Comparison of ENCODE assay signal across 17 cellular contexts in the genomic region with DNA sequence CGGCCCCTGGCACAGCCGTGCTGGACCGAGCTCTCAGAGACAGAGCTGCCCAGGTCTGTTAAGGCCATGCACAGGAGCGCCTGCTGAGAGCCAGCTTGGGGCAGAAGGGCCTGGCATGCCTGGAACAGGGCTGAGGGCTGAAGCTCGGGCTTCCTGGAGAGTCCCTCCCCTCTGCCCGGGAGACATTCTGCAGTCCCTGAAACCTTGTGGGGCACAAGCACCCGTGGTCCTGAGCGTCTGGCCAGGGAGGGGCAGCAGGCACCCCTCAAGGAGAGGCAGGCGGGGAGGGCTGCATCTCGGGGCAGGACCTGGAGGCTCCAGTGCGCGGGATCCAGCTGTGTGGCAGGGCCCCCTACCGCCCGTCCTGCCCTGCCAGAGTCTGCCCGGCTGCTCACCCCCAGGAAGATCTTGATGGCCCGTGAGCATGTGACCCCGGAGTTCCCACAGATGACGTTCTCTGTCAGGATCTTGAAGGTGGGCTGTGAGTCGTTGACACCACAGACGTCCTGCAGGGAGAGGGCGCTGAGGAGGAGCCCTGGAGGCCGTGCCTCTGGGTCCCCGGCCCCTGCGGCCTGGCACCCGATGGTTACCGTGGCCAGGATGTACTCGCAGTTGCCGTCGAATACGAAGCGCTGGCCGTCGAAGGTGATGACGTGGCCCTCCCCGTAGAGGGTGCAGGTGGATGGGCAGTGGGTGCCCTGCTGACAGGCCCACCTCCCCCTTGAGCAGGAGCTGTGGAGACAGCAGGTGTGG. TPM values are rescaled to one million over a fixed set of nuclear protein-coding genes. Genes with fewer than 3 reads are reported as not detected.
DNase-seq lines count a peak whose midpoint lies in the region; ATAC-seq and TF ChIP-seq lines count a peak whose summit lies in the region.
"Had no signal": no experiment of that assay in that cellular context is flagged by ENCODE, and none has a peak within 500 bp of the region (broad histone marks: within the 10 kb centered on the region; RNA-seq: fewer than 3 reads in every experiment).

No MANE protein-coding gene starts in this region.

- no peak overlapping the region for H2BK15ac ChIP-seq in neuronal stem cell (ENCODE audit: low read length)

- peak overlapping the region; percentile 93 for H3K23ac ChIP-seq in neuronal stem cell (ENCODE audit: low read depth, low read length, poor library complexity)

- no peak for ATAC-seq in right cardiac atrium
- no peak for ATAC-seq in heart right ventricle
- ATAC-seq in PC-3: peak; percentile 19

- H3F3A ChIP-seq in PC-3 (ENCODE audit: low read length, unreplicated experiment): no peaks in the 10 kb centered on the region

- no peak overlapping the region for H2BK120ac ChIP-seq in neuronal stem cell (ENCODE audit: low read depth, low read length)

- CTCF ChIA-PET in PC-3 (lab: Charles Lee): no interaction called here
- CTCF ChIA-PET in mammary epithelial cell (lab: Charles Lee; ENCODE audit: low non-redundant PET): no interaction called here

- BruUV-seq in PC-3 (replicated peaks; lab: Mats Ljungman, UMichigan) (no TSS peak), mammary epithelial cell (replicated peaks; lab: Mats Ljungman, UMichigan) (no TSS peak)

- H3K4me2 ChIP-seq in PC-3 (ENCODE audit: low read length) (no peak overlapping the region), neuronal stem cell (ENCODE audit: insufficient read depth, low read length, poor library complexity, severe bottlenecking) (no peak overlapping the region), mammary epithelial cell (ENCODE audit: insufficient read depth, low read depth, low read length) (no peak overlapping the region)
- H3K4me2 ChIP-seq: BLaER1 treated with 17β-estradiol and CSF1 and Interleukin-3, amounts not matched to agents 10 nM and 100 nM had no signal

- H2BK5ac ChIP-seq in neuronal stem cell (ENCODE audit: low read length): no peak overlapping the region

- H3K4me1 ChIP-seq in right cardiac atrium (ENCODE audit: control insufficient read depth, insufficient read depth, low read length) (no peaks in the 10 kb centered on the region), heart right ventricle (no peaks in the 10 kb centered on the region), PC-3 (ENCODE audit: insufficient read depth, low read length) (no peaks in the 10 kb centered on the region), neuronal stem cell (ENCODE audit: control insufficient read depth in 2 of 2, insufficient read depth in 1 of 2, low read depth in 1 of 2, low read length in 2 of 2) (no peaks in the 10 kb centered on the region), mammary epithelial cell (ENCODE audit: insufficient read depth, low read length) (no peaks in the 10 kb centered on the region)

- no peak overlapping the region for H3K4ac ChIP-seq in neuronal stem cell (ENCODE audit: low read length)

- H3K79me2 ChIP-seq in PC-3 (ENCODE audit: low read length): no peaks in the 10 kb centered on the region
- H3K79me2 ChIP-seq in mammary epithelial cell (ENCODE audit: insufficient read depth, low read length): no peaks in the 10 kb centered on the region

- no peak overlapping the region for H3K9ac ChIP-seq in PC-3 (ENCODE audit: low read length)
- H3K9ac ChIP-seq in neuronal stem cell (ENCODE audit: low read depth, low read length, poor library complexity): peak overlapping the region; percentile 60
- no peak overlapping the region for H3K9ac ChIP-seq in mammary epithelial cell (ENCODE audit: insufficient read depth, low read length)
- H3K9ac ChIP-seq: BLaER1 treated with 17β-estradiol and CSF1 and Interleukin-3, amounts not matched to agents 10 nM and 100 nM had no signal

- no peak overlapping the region for H2AFZ ChIP-seq in PC-3 (ENCODE audit: low read length)
- no peak overlapping the region for H2AFZ ChIP-seq in neuronal stem cell (ENCODE audit: low read length)
- no peak overlapping the region for H2AFZ ChIP-seq in mammary epithelial cell (ENCODE audit: low read depth, low read length)

- H2BK12ac ChIP-seq in neuronal stem cell (ENCODE audit: low read length): no peak overlapping the region

- intact Hi-C loops in right cardiac atrium (cut with DNase I) (no loop called here), heart right ventricle (cut with DNase I) (no loop called here), PC-3 (cut with micrococcal nuclease) (no loop called here), mammary epithelial cell (cut with micrococcal nuclease) (no loop called here)

- peak in 2 of 3 donors; percentile 43 to 51 for DNase-seq in right cardiac atrium
- no peak for DNase-seq in heart right ventricle
- DNase-seq in PC-3: no peak
- DNase-seq in glomerular visceral epithelial cell (ENCODE audit: extremely low spot score): peak; percentile 6
- no peak for DNase-seq in neuronal stem cell (ENCODE audit: low spot score)
- DNase-seq in mammary epithelial cell: no peak
- DNase-seq in stimulated activated CD4-positive, alpha-beta T cell treated with anti-CD3 and anti-CD28 coated beads, Interleukin-2, amount 100 ng/mL, for 24 hours: no peak
- no peak for DNase-seq in D341Med (ENCODE audit: low spot score)
- DNase-seq: ACHN; Calu3; CD4-positive, CD25-positive, alpha-beta regulatory T cell; DND-41; GF-D8; H7; HFFc6 had no signal

- H4K20me1 ChIP-seq in PC-3 (ENCODE audit: low read length) (no peaks in the 10 kb centered on the region), mammary epithelial cell (ENCODE audit: insufficient read depth, low read length) (peaks cover 7% of the 10 kb centered on the region)

- dilution Hi-C loops in mammary epithelial cell (cut with HindIII; ENCODE audit: low sequenced_read_pairs): loop anchor here (10.0 kb wide), 1 partner anchor 131 kb away; no protein-coding TSS in a partner anchor

- no peaks in the 10 kb centered on the region for H3K9me3 ChIP-seq in right cardiac atrium (ENCODE audit: control insufficient read depth, low read length)
- H3K9me3 ChIP-seq in heart right ventricle: no peaks in the 10 kb centered on the region
- H3K9me3 ChIP-seq in PC-3 (ENCODE audit: low read length): no peaks in the 10 kb centered on the region
- H3K9me3 ChIP-seq in neuronal stem cell (replicated peaks in 1 of 2; ENCODE audit: control insufficient read depth in 2 of 2, insufficient read depth in 1 of 2, low read depth in 1 of 2, low read length in 2 of 2): no peaks in the 10 kb centered on the region
- no peaks in the 10 kb centered on the region for H3K9me3 ChIP-seq in mammary epithelial cell (replicated peaks; ENCODE audit: insufficient read depth, low read length)
- H3K9me3 ChIP-seq: BLaER1 treated with 17β-estradiol and CSF1 and Interleukin-3, amounts not matched to agents 10 nM and 100 nM had no signal

- H3K36me3 ChIP-seq in heart right ventricle (no peaks in the 10 kb centered on the region), PC-3 (ENCODE audit: low read depth, low read length) (no peaks in the 10 kb centered on the region), neuronal stem cell (replicated peaks in 1 of 2; ENCODE audit: control insufficient read depth in 2 of 2, insufficient read depth in 2 of 2, low read length in 2 of 2) (peaks cover 0 to 4% of the 10 kb centered on the region in 2 donors), mammary epithelial cell (ENCODE audit: insufficient read depth, low read length) (no peaks in the 10 kb centered on the region)

- 71% methylated on average over 35 of the region's 35 CpGs for WGBS in right cardiac atrium
- WGBS in heart right ventricle, 2 donors: 71 to 72% methylated on average over 35 of the region's 35 CpGs
- no CpG with 5 or more reads among the region's 35 CpGs for WGBS in neuronal stem cell (ENCODE audit: extremely low coverage in 2 of 2, insufficient read length in 2 of 2, insufficient replicate concordance in 1 of 2), 2 donors
- WGBS in mammary epithelial cell (ENCODE audit: low coverage, missing lambda C conversion rate): 76% methylated on average over 19 of the region's 35 CpGs

- H3K27ac ChIP-seq in right cardiac atrium (ENCODE audit: low read length) (no peak overlapping the region), heart right ventricle (no peak overlapping the region), PC-3 (ENCODE audit: low read length) (no peak overlapping the region), neuronal stem cell (replicated peaks; ENCODE audit: low read length) (no peak overlapping the region), mammary epithelial cell (ENCODE audit: insufficient read depth, low read depth, low read length) (no peak overlapping the region)
- H3K27ac ChIP-seq: BLaER1 treated with 17β-estradiol and CSF1 and Interleukin-3, amounts not matched to agents 10 nM and 100 nM had no signal

- H3K79me1 ChIP-seq in neuronal stem cell (ENCODE audit: low read depth, low read length): peaks cover 2% of the 10 kb centered on the region

- H4K8ac ChIP-seq in neuronal stem cell (ENCODE audit: low read depth, low read length): no peak overlapping the region

- POLR2A ChIA-PET in PC-3 (lab: Charles Lee; ENCODE audit: unreplicated experiment): no interaction called here

- H3K27me3 ChIP-seq in right cardiac atrium (ENCODE audit: control insufficient read depth, insufficient read depth): no peaks in the 10 kb centered on the region
- no peaks in the 10 kb centered on the region for H3K27me3 ChIP-seq in heart right ventricle
- H3K27me3 ChIP-seq in PC-3 (ENCODE audit: low read length): no peaks in the 10 kb centered on the region
- H3K27me3 ChIP-seq in neuronal stem cell (ENCODE audit: control insufficient read depth in 3 of 3, insufficient read depth in 3 of 3, low read depth in 1 of 3, low read length in 3 of 3): no peaks in the 10 kb centered on the region
- H3K27me3 ChIP-seq in mammary epithelial cell (ENCODE audit: insufficient read depth, low read length): no peaks in the 10 kb centered on the region
- H3K27me3 ChIP-seq: BLaER1 treated with 17β-estradiol and CSF1 and Interleukin-3, amounts not matched to agents 10 nM and 100 nM had no signal

- no peak overlapping the region for H4K91ac ChIP-seq in neuronal stem cell (ENCODE audit: low read depth, low read length, poor library complexity)

- in situ Hi-C loops in mammary epithelial cell (cut with MboI; ENCODE audit: low sequenced_read_pairs in 2 of 2): no loop called here

- H2AK5ac ChIP-seq in neuronal stem cell (ENCODE audit: low read depth, low read length): peak overlapping the region; percentile 28

- H3K14ac ChIP-seq in neuronal stem cell (ENCODE audit: low read length): peak overlapping the region; percentile 8

- H3K9me2 ChIP-seq in PC-3 (replicated peaks; ENCODE audit: low read length): no peaks in the 10 kb centered on the region

- H3K18ac ChIP-seq in neuronal stem cell (ENCODE audit: low read length): peak overlapping the region; percentile 64

- TF ChIP-seq CTCF in heart right ventricle (IDR thresholded peaks at IDR 0.05) (no peak), PC-3 (conservative IDR thresholded peaks at IDR 0.05; ENCODE audit: low read depth, low read length) (no peak), mammary epithelial cell (conservative IDR thresholded peaks at IDR 0.05 in 1 of 2, IDR thresholded peaks at IDR 0.05 in 1 of 2; ENCODE audit: extremely low read depth in 1 of 2, insufficient read depth in 1 of 2, low read depth in 1 of 2, low read length in 2 of 2) (no peak)

- H3K4me3 ChIP-seq in right cardiac atrium (ENCODE audit: low read length): no peak overlapping the region
- no peak overlapping the region for H3K4me3 ChIP-seq in heart right ventricle
- H3K4me3 ChIP-seq in PC-3 (ENCODE audit: low read length): no peak overlapping the region
- H3K4me3 ChIP-seq in neuronal stem cell (ENCODE audit: low read length in 2 of 2): peak overlapping the region in 1 of 2 donors; percentile 36
- H3K4me3 ChIP-seq in mammary epithelial cell (replicated peaks in 1 of 3; ENCODE audit: insufficient read depth in 1 of 3, low read depth in 2 of 3, low read length in 3 of 3): no peak overlapping the region
- H3K4me3 ChIP-seq: BLaER1 treated with 17β-estradiol and CSF1 and Interleukin-3, amounts not matched to agents 10 nM and 100 nM had no signal

RNA-seq across cellular contexts. Expression of gene MUC6, which starts 10.9 kb away (rescaled TPM):
- not detected for total RNA-seq in right cardiac atrium
- polyA plus RNA-seq in right cardiac atrium: 0.05 TPM
- not detected for total RNA-seq in heart right ventricle
- under 1 TPM; 0.01 to 0.07 TPM for polyA plus RNA-seq in heart right ventricle
- total RNA-seq in PC-3 (2014; rRNA removed): 0.18 and 0.23 TPM in 2 replicates
- polyA plus RNA-seq in neuronal stem cell (2013, experiment 1 of 2): not detected
- not detected for polyA plus RNA-seq in neuronal stem cell (2013, experiment 2 of 2)
- total RNA-seq in mammary epithelial cell: under 1 TPM in 1 of 2 donors, not detected in 1; under 0.01 TPM
- not detected for polyA plus RNA-seq in mammary epithelial cell
- polyA minus RNA-seq in mammary epithelial cell: not detected
- total RNA-seq: A172; CD4-positive, CD25-positive, alpha-beta regulatory T cell; H7; HFFc6 had no signal

RNA-seq across cellular contexts. Expression of gene MUC2, which starts 49.1 kb away (rescaled TPM):
- total RNA-seq in right cardiac atrium (under 1 TPM in 1 of 4 donors, not detected in 3; 0.03 TPM), heart right ventricle (under 1 TPM in 1 of 10 donors, not detected in 9; 0.03 TPM), PC-3 (2014; rRNA removed) (0.26 and 0.40 TPM in 2 replicates), mammary epithelial cell (not detected)
- polyA plus RNA-seq in right cardiac atrium (0.02 TPM), heart right ventricle (not detected), mammary epithelial cell (not detected)
- polyA plus RNA-seq in neuronal stem cell (2013, experiment 1 of 2): not detected
- polyA plus RNA-seq in neuronal stem cell (2013, experiment 2 of 2): under 0.01 TPM
- not detected for polyA minus RNA-seq in mammary epithelial cell
- total RNA-seq: A172; Calu3; CD4-positive, CD25-positive, alpha-beta regulatory T cell; H7 had no signal
- polyA plus RNA-seq: CD4-positive, CD25-positive, alpha-beta regulatory T cell had no signal

Comparison
In these comparisons a context has a peak if more than half of its experiments do, and no peak if none do; other contexts are left out.
1. DNase-seq: peak in right cardiac atrium (2 of 3) and glomerular visceral epithelial cell (single experiment); none in heart right ventricle (0 of 2), PC-3 (single experiment), neuronal stem cell (single experiment), mammary epithelial cell (single experiment), stimulated activated CD4-positive, alpha-beta T cell treated with anti-CD3 and anti-CD28 coated beads, Interleukin-2, amount 100 ng/mL, for 24 hours (0 of 2) and D341Med (single experiment).